ENCODE assay signal across 8 cellular contexts in the genomic region with DNA sequence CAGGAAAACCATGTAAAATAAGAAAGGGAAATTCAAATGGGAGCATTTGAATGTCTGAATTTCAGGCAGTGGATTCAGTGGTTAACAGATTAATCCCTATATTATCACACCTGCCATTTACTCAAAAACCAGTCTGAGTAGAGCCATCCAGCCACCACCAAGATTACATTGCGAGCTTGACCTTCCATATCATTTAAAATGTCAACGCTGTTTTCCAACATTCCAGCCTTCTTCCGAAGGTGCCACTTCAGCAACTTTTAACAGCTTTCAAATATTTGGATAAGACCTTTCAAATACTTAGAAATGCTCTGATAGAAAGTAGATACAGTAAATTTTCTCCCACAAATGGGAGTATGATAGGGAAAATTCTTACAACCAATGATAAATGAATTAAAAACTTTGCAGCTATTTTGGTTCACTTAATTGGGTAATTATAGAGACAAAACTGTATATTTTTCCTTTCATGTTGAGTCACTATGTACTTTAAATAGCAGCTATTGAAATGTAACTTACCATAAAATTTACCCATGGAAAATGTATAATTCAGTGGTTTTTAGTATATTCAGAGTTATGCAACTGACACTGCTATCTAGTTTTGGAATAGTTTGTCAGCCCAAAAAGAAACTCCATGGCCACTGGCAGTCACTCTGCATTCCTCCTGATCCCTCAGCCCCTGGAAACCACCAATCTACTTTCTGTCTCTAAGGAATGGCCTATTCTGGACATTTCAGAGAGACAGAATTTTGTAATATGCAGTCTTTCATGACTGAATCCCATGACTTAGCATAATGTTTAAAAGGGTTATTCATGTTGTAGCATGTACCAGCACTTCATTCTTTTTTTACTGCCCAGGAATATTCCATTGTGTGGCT. TPM values are rescaled to one million over a fixed set of nuclear protein-coding genes. Genes with fewer than 3 reads are reported as not detected.
A peak's percentile ranks its signal among the peaks of the same experiment; 100 is the strongest.
DNase-seq lines count a peak whose midpoint lies in the region; TF ChIP-seq lines count a peak whose summit lies in the region.

No MANE protein-coding gene starts in this region.

- in situ Hi-C loops in GM13976 (cut with MboI; ENCODE audit: low sequenced_read_pairs, unreplicated experiment), result no loop called here

- BruUV-seq in Calu3 (replicated peaks; lab: Mats Ljungman, UMichigan), result no TSS peak

- intact Hi-C loops in Calu3 (cut with micrococcal nuclease; ENCODE audit: unreplicated experiment), result loop anchor here (5.0 kb wide), 1 partner anchor 175 kb away; no protein-coding TSS in a partner anchor

- H3K27me3 ChIP-seq in duodenal mucosa (ENCODE audit: control insufficient read depth in 1 of 2, insufficient read depth in 2 of 2, low read length in 2 of 2), result no peaks in the 10 kb centered on the region

- DNase-seq in Calu3 (no peak), OCI-M1 (lab: John Stamatoyannopoulos, UW) (peak; percentile 40), osteocyte (ENCODE audit: extremely low spot score, unreplicated experiment) (no peak), HCEC 1CT (no peak), globus pallidus (ENCODE audit: low spot score) (no peak), GF-D8 (lab: John Stamatoyannopoulos, UW) (no peak), GM13976 (ENCODE audit: low spot score) (no peak)

- H3K4me3 Mint-ChIP-seq in Calu3 (ENCODE audit: low read depth, unreplicated experiment), result peak overlapping the region; percentile 85
- no peak overlapping the region for H3K4me3 Mint-ChIP-seq in osteocyte (ENCODE audit: unreplicated experiment)

- H3K4me1 Mint-ChIP-seq in Calu3 (ENCODE audit: low read depth, unreplicated experiment) (peaks cover 76% of the 10 kb centered on the region), osteocyte (ENCODE audit: unreplicated experiment) (peaks cover 38% of the 10 kb centered on the region)

- peak overlapping the region; percentile 5 for H3K27ac ChIP-seq in duodenal mucosa (ENCODE audit: low read depth, low read length)

- H3K36me3 Mint-ChIP-seq in Calu3 (ENCODE audit: insufficient read depth, unreplicated experiment) (peaks cover 97% of the 10 kb centered on the region), osteocyte (ENCODE audit: unreplicated experiment) (no peaks in the 10 kb centered on the region)

- H3K9me3 Mint-ChIP-seq in Calu3 (ENCODE audit: low read depth, unreplicated experiment), result no peaks in the 10 kb centered on the region
- H3K9me3 Mint-ChIP-seq in osteocyte (ENCODE audit: unreplicated experiment), result no peaks in the 10 kb centered on the region

- H3K36me3 ChIP-seq in duodenal mucosa (ENCODE audit: control insufficient read depth in 1 of 2, insufficient read depth in 2 of 2, low read length in 2 of 2), result no peaks in the 10 kb centered on the region

- H3K4me1 ChIP-seq in duodenal mucosa (ENCODE audit: control insufficient read depth in 1 of 2, insufficient read depth in 2 of 2, low read length in 2 of 2), result peaks cover 77 to 89% of the 10 kb centered on the region in 2 donors

- TF ChIP-seq CTCF in Calu3 (IDR thresholded peaks at IDR 0.05; ENCODE audit: unreplicated experiment), result no peak
- TF ChIP-seq CTCF in osteocyte (IDR thresholded peaks at IDR 0.05), result no peak
- TF ChIP-seq CTCF in GM13976 (IDR thresholded peaks at IDR 0.05; ENCODE audit: borderline replicate concordance, control extremely low read depth, extremely low read depth, insufficient read depth, missing control alignments), result no peak

- CTCF ChIA-PET in Calu3 (lab: Charles Lee), result interaction anchor here (0.6 to 2.3 kb wide), 4 partner anchors 9 to 173 kb away, joined by 3 to 7 read pairs (median 4); no protein-coding TSS in a partner anchor

- no peaks in the 10 kb centered on the region for H3K9me3 ChIP-seq in duodenal mucosa (ENCODE audit: control insufficient read depth in 1 of 2, low read length in 2 of 2)

- H3K27ac Mint-ChIP-seq in Calu3 (ENCODE audit: unreplicated experiment) (peak overlapping the region; percentile 93), osteocyte (ENCODE audit: unreplicated experiment) (peak overlapping the region; percentile 82)

- H3K4me3 ChIP-seq in duodenal mucosa (ENCODE audit: low read depth in 1 of 2, low read length in 2 of 2), result peak overlapping the region in 1 of 2 donors; percentile 6

- H3K9ac ChIP-seq in duodenal mucosa (ENCODE audit: low read depth in 1 of 2, low read length in 2 of 2), result peak overlapping the region in 1 of 2 donors; percentile 24

- H3K27me3 Mint-ChIP-seq in Calu3 (ENCODE audit: unreplicated experiment), result no peaks in the 10 kb centered on the region
- no peaks in the 10 kb centered on the region for H3K27me3 Mint-ChIP-seq in osteocyte (ENCODE audit: unreplicated experiment)

RNA-seq across cellular contexts. Expression of a gene that starts 21.6 kb away (rescaled TPM):
- total RNA-seq in Calu3 (2022) (935 and 954 TPM in 2 replicates), osteocyte (41.1 and 41.4 TPM in 2 replicates)

Comparison
In these comparisons a context has a peak if more than half of its experiments do, and no peak if none do; other contexts are left out.
1. RNA of a gene that starts 21.6 kb away (total RNA-seq): 935 to 954 TPM in Calu3; 41.1 to 41.4 TPM in osteocyte; every median in the first group is over 10 times any median in the second.